24 cellular contexts compared by ENCODE assay signal in the genomic region with DNA sequence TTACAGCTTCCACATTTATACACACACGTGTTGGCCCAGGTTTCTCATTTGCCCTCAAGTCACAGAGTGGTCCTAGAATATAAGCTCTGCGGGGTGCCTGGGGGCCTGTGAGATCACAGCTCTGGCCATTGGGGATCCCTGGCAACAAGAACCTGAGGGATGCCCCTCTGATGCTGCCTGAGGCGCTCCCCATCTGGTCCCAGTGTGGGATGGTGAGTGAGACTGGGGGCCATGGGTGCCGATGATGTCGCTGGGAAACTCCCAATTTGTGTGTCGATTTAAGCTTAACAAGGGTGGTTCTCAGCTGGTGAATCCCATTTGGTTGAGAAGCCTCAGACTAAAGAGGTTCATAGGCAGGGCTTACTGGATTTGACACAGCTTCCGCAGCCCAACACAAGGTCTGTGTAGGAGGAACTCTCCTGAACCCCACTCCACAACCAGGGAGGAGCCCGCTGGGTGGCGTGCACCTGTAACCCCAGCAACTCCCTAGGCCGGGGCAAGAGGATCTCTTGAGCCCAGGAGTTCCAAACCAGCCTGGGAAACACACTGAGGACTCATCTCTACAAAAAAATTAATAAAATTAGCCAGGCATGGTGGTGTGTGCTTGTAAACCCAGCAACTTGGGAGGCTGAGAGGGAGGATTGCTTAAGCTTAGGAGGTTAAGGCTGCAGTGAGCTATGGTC.
"Had no signal": no experiment of that assay in that cellular context is flagged by ENCODE, and none has a peak within 500 bp of the region (broad histone marks: within the 10 kb centered on the region; RNA-seq: fewer than 3 reads in every experiment).

No MANE protein-coding gene starts in this region.

- H3K27ac Mint-ChIP-seq: stimulated activated memory B cell treated with anti-CD40 and anti-IgM and Interleukin-4, amounts not matched to agents 10 μg/mL and 1 μg/mL and 100 μg/mL, for 72 hours had no signal

- H3K27me3 ChIP-seq: esophagus muscularis mucosa, foreskin keratinocyte, gastroesophageal sphincter, heart left ventricle, left lung, spleen, tibial nerve, upper lobe of left lung had no signal

- H3K36me3 Mint-ChIP-seq: natural killer cell treated with Interleukin-12 subunit alpha and Interleukin-12 subunit beta and Interleukin-15 and Interleukin-18, amount 100 ng/mL, for 72 hours; stimulated activated memory B cell treated with anti-CD40 and anti-IgM and Interleukin-4, amounts not matched to agents 10 μg/mL and 1 μg/mL and 100 μg/mL, for 72 hours had no signal

- H3K27ac ChIP-seq: esophagus muscularis mucosa, foreskin keratinocyte, gastroesophageal sphincter, heart left ventricle, left lung, prostate gland, skin epidermis, spleen, thoracic aorta, tibial nerve, upper lobe of left lung had no signal

- DNase-seq: cerebellar nuclear complex; dermis blood vessel endothelial cell; effector memory CD4-positive, alpha-beta T cell; foreskin keratinocyte; heart left ventricle; hippocampal formation; left cardiac atrium; left lung; mesendoderm; spleen; stimulated activated CD4-positive, alpha-beta T cell treated with anti-CD3 and anti-CD28 coated beads, Interleukin-4, amount 100 ng/mL, for 4 hours; stimulated activated naive CD8-positive, alpha-beta T cell treated with anti-CD3 and anti-CD28 coated beads, Interleukin-15, Interleukin-2, amounts not matched to agents 100 U/mL and 50 U/mL, for 24 hours; substantia nigra had no signal

- H3K4me3 Mint-ChIP-seq: natural killer cell treated with Interleukin-12 subunit alpha and Interleukin-12 subunit beta and Interleukin-15 and Interleukin-18, amount 100 ng/mL, for 72 hours; neural crest cell; stimulated activated memory B cell treated with anti-CD40 and anti-IgM and Interleukin-4, amounts not matched to agents 10 μg/mL and 1 μg/mL and 100 μg/mL, for 72 hours had no signal

- H3K9me3 Mint-ChIP-seq: natural killer cell treated with Interleukin-12 subunit alpha and Interleukin-12 subunit beta and Interleukin-15 and Interleukin-18, amount 100 ng/mL, for 72 hours; neural crest cell; stimulated activated memory B cell treated with anti-CD40 and anti-IgM and Interleukin-4, amounts not matched to agents 10 μg/mL and 1 μg/mL and 100 μg/mL, for 72 hours had no signal

- H3K9me3 ChIP-seq: esophagus muscularis mucosa, gastroesophageal sphincter, heart left ventricle, left lung, prostate gland, spleen, thoracic aorta, tibial nerve, upper lobe of left lung had no signal

- ATAC-seq: foreskin keratinocyte; gastroesophageal sphincter; heart left ventricle; left cardiac atrium; left lung; natural killer cell treated with Interleukin-12 subunit alpha and Interleukin-12 subunit beta and Interleukin-15 and Interleukin-18, amount 100 ng/mL, for 72 hours; right cardiac atrium; stimulated activated memory B cell treated with anti-CD40 and anti-IgM and Interleukin-4, amounts not matched to agents 10 μg/mL and 1 μg/mL and 100 μg/mL, for 72 hours; stimulated activated naive CD8-positive, alpha-beta T cell treated with anti-CD3 and anti-CD28 coated beads, Interleukin-15, Interleukin-2, amounts not matched to agents 100 U/mL and 50 U/mL, for 24 hours had no signal

- H3K4me3 ChIP-seq: esophagus muscularis mucosa, gastroesophageal sphincter, heart left ventricle, left lung, prostate gland, skin epidermis, spleen, thoracic aorta, tibial nerve, upper lobe of left lung had no signal

- H3K27me3 Mint-ChIP-seq: natural killer cell treated with Interleukin-12 subunit alpha and Interleukin-12 subunit beta and Interleukin-15 and Interleukin-18, amount 100 ng/mL, for 72 hours; stimulated activated memory B cell treated with anti-CD40 and anti-IgM and Interleukin-4, amounts not matched to agents 10 μg/mL and 1 μg/mL and 100 μg/mL, for 72 hours had no signal

- H3K4me1 ChIP-seq: prostate gland had no signal

- H3K36me3 ChIP-seq: esophagus muscularis mucosa, gastroesophageal sphincter, heart left ventricle, left lung, prostate gland, spleen, thoracic aorta, tibial nerve, upper lobe of left lung had no signal
